Comparison of ENCODE assay signal across 8 cellular contexts in the genomic region with DNA sequence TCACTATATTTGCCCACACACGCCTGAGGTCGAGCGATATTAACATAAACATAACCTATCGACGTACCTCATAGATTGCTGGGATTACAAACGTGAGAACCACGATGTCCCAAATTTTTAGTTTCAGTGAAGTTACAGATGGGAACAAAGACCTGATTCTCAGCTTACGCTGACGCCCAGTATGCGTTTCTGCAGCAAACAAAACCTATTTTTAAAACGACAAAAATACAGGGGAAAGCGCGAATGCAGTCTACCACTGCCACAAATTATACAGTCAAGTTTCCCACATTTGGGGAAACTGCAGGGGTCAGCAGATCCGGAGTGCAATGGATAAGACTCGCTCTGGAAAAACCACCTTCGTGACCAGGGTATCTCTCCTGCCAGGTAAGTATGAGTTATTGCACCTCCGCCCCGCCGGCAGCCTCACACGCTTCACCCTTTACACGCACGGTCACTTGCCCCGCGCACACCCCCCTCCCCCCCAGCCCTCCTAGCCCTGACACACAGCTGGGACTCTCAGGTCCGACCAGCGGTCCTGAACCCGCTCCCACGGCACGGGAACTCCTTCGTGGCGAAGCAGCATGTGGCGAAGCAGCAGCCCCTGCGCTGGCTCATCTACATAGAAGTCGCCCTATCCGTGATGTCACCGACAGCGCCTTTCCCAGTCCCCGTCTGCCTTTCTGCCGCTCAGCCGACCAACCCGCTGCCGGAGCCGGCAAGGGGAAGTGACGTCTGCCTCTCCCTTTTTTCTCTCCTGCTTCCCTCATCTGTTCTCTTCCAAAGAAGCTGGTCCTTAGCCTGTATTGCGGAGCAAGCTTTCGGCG. TPM values are rescaled to one million over a fixed set of nuclear protein-coding genes. Genes with fewer than 3 reads are reported as not detected.
DNase-seq lines count a peak whose midpoint lies in the region; FAIRE-seq and TF ChIP-seq lines count a peak whose summit lies in the region.
"Not testable (repeated sequence)": the region's sequence is repeated elsewhere in the genome, so short reads cannot be mapped to it uniquely, and the experiment has no call there.

No MANE protein-coding gene starts in this region.

- peak in 1 of 2 experiments; percentile 40; a peak in 1 of 4 replicates for TF ChIP-seq EP300 in SK-N-SH (IDR thresholded peaks at IDR 0.05; ENCODE audit: borderline replicate concordance in 1 of 2, low read depth in 1 of 2, low read length in 1 of 2)

- peak; percentile 57 for FAIRE-seq in G401.6 (lab: Jason Lieb, UNC)

- H3K9me3 Mint-ChIP-seq in activated naive CD4-positive, alpha-beta T cell treated with anti-CD3 and anti-CD28 coated beads, Interleukin-2, amount 50 U/mL, for 24 hours = not testable (repeated sequence)

- H3K9me3 ChIP-seq in SK-N-SH, neutrophil: not testable (repeated sequence)

- peaks cover 36% of the 10 kb centered on the region for H3K4me1 Mint-ChIP-seq in activated naive CD4-positive, alpha-beta T cell treated with anti-CD3 and anti-CD28 coated beads, Interleukin-2, amount 50 U/mL, for 24 hours

- H3F3A ChIP-seq in SK-N-SH (replicated peaks; ENCODE audit: insufficient read depth) = peaks cover 25% of the 10 kb centered on the region

- not testable (repeated sequence) for H4K20me1 ChIP-seq in SK-N-SH (ENCODE audit: insufficient read depth)

- not testable (repeated sequence) for TF ChIP-seq CTCF in SK-N-SH (IDR thresholded peaks at IDR 0.05); neutrophil (IDR thresholded peaks at IDR 0.05)

- H3K4me3 Mint-ChIP-seq in activated naive CD4-positive, alpha-beta T cell treated with anti-CD3 and anti-CD28 coated beads, Interleukin-2, amount 50 U/mL, for 24 hours = peak overlapping the region; percentile 89

- CTCF ChIA-PET in HEK293T (lab: Yijun Ruan, JAX) = interaction anchor here (0.8 to 1.9 kb wide), 2 partner anchors 13 to 17 kb away, joined by 5 read pairs; no protein-coding TSS in a partner anchor
- CTCF ChIA-PET in SK-N-SH (lab: Yijun Ruan, JAX) = interaction anchor here (0.6 to 1.9 kb wide), 5 partner anchors 13 to 124 kb away, joined by 3 to 9 read pairs (median 3); a partner anchor contains a TSS

- not testable (repeated sequence) for H3K9me2 ChIP-seq in SK-N-SH

- H3K36me3 ChIP-seq in SK-N-SH (replicated peaks in 1 of 2; ENCODE audit: control insufficient read depth in 1 of 2, insufficient read depth in 2 of 2, low read length in 1 of 2); neutrophil: not testable (repeated sequence)

- not testable (repeated sequence) for H3K27me3 ChIP-seq in SK-N-SH (ENCODE audit: insufficient read depth)
- peaks cover 39% of the 10 kb centered on the region for H3K27me3 ChIP-seq in neutrophil

- DNase-seq in HEK293T (ENCODE audit: extremely low spot score) (peak; percentile 88), NCI-H1092 (lab: John Stamatoyannopoulos, UW) (peak; percentile 94), SK-N-SH (peak; percentile 85), globus pallidus (ENCODE audit: low spot score) (peak; percentile 83), substantia nigra (lab: John Stamatoyannopoulos, UW) (peak; percentile 14 to 94 (median 78))

- not testable (repeated sequence) for H3K36me3 Mint-ChIP-seq in activated naive CD4-positive, alpha-beta T cell treated with anti-CD3 and anti-CD28 coated beads, Interleukin-2, amount 50 U/mL, for 24 hours

- H3K27me3 Mint-ChIP-seq in activated naive CD4-positive, alpha-beta T cell treated with anti-CD3 and anti-CD28 coated beads, Interleukin-2, amount 50 U/mL, for 24 hours = not testable (repeated sequence)

- peak overlapping the region; percentile 54; the same call in 1 of the 2 replicates for H3K9ac ChIP-seq in SK-N-SH

- H3K4me3 ChIP-seq in SK-N-SH (ENCODE audit: low read depth in 2 of 2, low read length in 1 of 2) (peak overlapping the region; percentile 33 to 44; a peak in 3 of 4 replicates), neutrophil (ENCODE audit: low read depth in 1 of 2, low read length in 1 of 2) (peak overlapping the region; percentile 50 to 58)

- not testable (repeated sequence) for TF ChIP-seq RAD21 in SK-N-SH (IDR thresholded peaks at IDR 0.05; ENCODE audit: low read length)

- H3K27ac ChIP-seq in SK-N-SH (ENCODE audit: low read depth in 2 of 2, low read length in 1 of 2) (peak overlapping the region; percentile 71 to 92), substantia nigra (ENCODE audit: low read depth, low read length, poor library complexity, severe bottlenecking) (peak overlapping the region; percentile 73)
- not testable (repeated sequence) for H3K27ac ChIP-seq in neutrophil

- peak overlapping the region; percentile 98 for H3K27ac Mint-ChIP-seq in activated naive CD4-positive, alpha-beta T cell treated with anti-CD3 and anti-CD28 coated beads, Interleukin-2, amount 50 U/mL, for 24 hours

- POLR2A ChIA-PET in HEK293T (lab: Yijun Ruan, JAX) = interaction anchor here (0.6 to 7.4 kb wide), 14 partner anchors 9 to 263 kb away, joined by 3 to 162 read pairs (median 4); a partner anchor contains a TSS
- POLR2A ChIA-PET in SK-N-SH (lab: Yijun Ruan, JAX) = interaction anchor here (0.6 to 1.9 kb wide), 9 partner anchors 9 to 1500 kb away, joined by 3 to 35 read pairs (median 4); a partner anchor contains a TSS

- not testable (repeated sequence) for H3K79me2 ChIP-seq in SK-N-SH (ENCODE audit: insufficient read depth)

- 2% methylated on average over 47 of the region's 47 CpGs for WGBS in SK-N-SH (ENCODE audit: low lambda C conversion rate)

- peak overlapping the region; percentile 70 for H3K4me2 ChIP-seq in SK-N-SH

- H3K4me1 ChIP-seq in SK-N-SH (ENCODE audit: control insufficient read depth in 1 of 2, insufficient read depth in 2 of 2, low read depth in 1 of 2, low read length in 1 of 2) = not testable (repeated sequence)
- peaks cover 16 to 20% of the 10 kb centered on the region in 2 experiments for H3K4me1 ChIP-seq in neutrophil (ENCODE audit: control insufficient read depth in 1 of 2, insufficient read depth in 1 of 2, low read depth in 1 of 2, low read length in 1 of 2)

- H2AFZ ChIP-seq in SK-N-SH (ENCODE audit: low read depth) = peak overlapping the region; percentile 86

TF ChIP-seq in HEK293T, 16 proteins besides CTCF, POLR2A, EP300 and RAD21:
- TF ChIP-seq, protein P1, sequence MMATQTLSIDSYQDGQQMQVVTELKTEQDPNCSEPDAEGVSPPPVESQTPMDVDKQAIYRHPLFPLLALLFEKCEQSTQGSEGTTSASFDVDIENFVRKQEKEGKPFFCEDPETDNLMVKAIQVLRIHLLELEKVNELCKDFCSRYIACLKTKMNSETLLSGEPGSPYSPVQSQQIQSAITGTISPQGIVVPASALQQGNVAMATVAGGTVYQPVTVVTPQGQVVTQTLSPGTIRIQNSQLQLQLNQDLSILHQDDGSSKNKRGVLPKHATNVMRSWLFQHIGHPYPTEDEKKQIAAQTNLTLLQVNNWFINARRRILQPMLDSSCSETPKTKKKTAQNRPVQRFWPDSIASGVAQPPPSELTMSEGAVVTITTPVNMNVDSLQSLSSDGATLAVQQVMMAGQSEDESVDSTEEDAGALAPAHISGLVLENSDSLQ (IDR thresholded peaks at IDR 0.05) = peak; percentile 97
- TF ChIP-seq ARNT (IDR thresholded peaks at IDR 0.05) (peak; percentile 90), ELF4 (IDR thresholded peaks at IDR 0.05) (peak; percentile 99), FOXK2 (IDR thresholded peaks at IDR 0.05) (peak; percentile 86), CTBP1 (IDR thresholded peaks at IDR 0.05; ENCODE audit: borderline replicate concordance) (peak; percentile 69; the same call in 1 of the 2 replicates), BHLHE40 (IDR thresholded peaks at IDR 0.05; ENCODE audit: borderline replicate concordance) (peak; percentile 58), LEF1 (IDR thresholded peaks at IDR 0.05; ENCODE audit: borderline replicate concordance) (peak; percentile 17; the same call in 1 of the 2 replicates), L3MBTL2 (conservative IDR thresholded peaks at IDR 0.05) (peak; percentile 60), NFRKB (IDR thresholded peaks at IDR 0.05) (peak; percentile 75)

TF ChIP-seq in SK-N-SH, 30 proteins besides CTCF, POLR2A, EP300 and RAD21 (continues in another document):
- TF ChIP-seq YY1 (IDR thresholded peaks at IDR 0.05; ENCODE audit: low read depth) (0 out of 2 replicates have a peak, but pooled peaks have one; percentile 38), TCF12 (IDR thresholded peaks at IDR 0.05) (peak; percentile 63; the same call in 1 of the 2 replicates), CHD2 (IDR thresholded peaks at IDR 0.05; ENCODE audit: low read length, partially characterized antibody) (peak; percentile 75), GABPA (IDR thresholded peaks at IDR 0.05; ENCODE audit: low read depth) (peak; percentile 62), SIN3A (IDR thresholded peaks at IDR 0.05; ENCODE audit: borderline replicate concordance, low read depth, low read length) (peak; percentile 100), RCOR1 (IDR thresholded peaks at IDR 0.05; ENCODE audit: low read length) (peak; percentile 39; the same call in 1 of the 2 replicates), TAF1 (IDR thresholded peaks at IDR 0.05; ENCODE audit: borderline replicate concordance, low read depth, low read length) (peak; percentile 86; the same call in 1 of the 2 replicates), RXRA (IDR thresholded peaks at IDR 0.05; ENCODE audit: borderline replicate concordance, low read depth) (0 out of 2 replicates have a peak, but pooled peaks have one; percentile 23), MEF2A (IDR thresholded peaks at IDR 0.05; ENCODE audit: borderline replicate concordance, low read depth) (peak; percentile 60; the same call in 1 of the 2 replicates), FOSL2 (IDR thresholded peaks at IDR 0.05; ENCODE audit: borderline replicate concordance, low read depth) (peak; percentile 53; the same call in 1 of the 2 replicates), FOXM1 (IDR thresholded peaks at IDR 0.05; ENCODE audit: low read depth) (0 out of 2 replicates have a peak, but pooled peaks have one; percentile 41), POLR2AphosphoS5 (IDR thresholded peaks at IDR 0.05; ENCODE audit: low read depth, low read length) (peak; percentile 100)
- TF ChIP-seq, protein P2, sequence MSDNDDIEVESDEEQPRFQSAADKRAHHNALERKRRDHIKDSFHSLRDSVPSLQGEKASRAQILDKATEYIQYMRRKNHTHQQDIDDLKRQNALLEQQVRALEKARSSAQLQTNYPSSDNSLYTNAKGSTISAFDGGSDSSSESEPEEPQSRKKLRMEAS (IDR thresholded peaks at IDR 0.05; ENCODE audit: low read depth) = peak; percentile 79

RNA-seq across cellular contexts. Expression of a gene that starts 30.5 kb away (rescaled TPM):
- polyA plus RNA-seq in SK-N-SH (2012; rRNA removed) = 0.05 TPM in 1 of 2 replicates, not detected in the other
- 0.10 TPM in 1 of 2 replicates, not detected in the other for polyA plus RNA-seq in SK-N-SH (2012; cell fraction: cytosol; rRNA removed)
- polyA plus RNA-seq in SK-N-SH (2012; cell fraction: nucleus; rRNA removed) = not detected in 2 replicates

RNA-seq across cellular contexts. Expression of a gene that starts 55.7 kb away (rescaled TPM):
- polyA plus RNA-seq in SK-N-SH (2012; rRNA removed) = 44.6 and 77.3 TPM in 2 replicates
- 60.3 and 73.3 TPM in 2 replicates for polyA plus RNA-seq in SK-N-SH (2012; cell fraction: cytosol; rRNA removed)
- polyA plus RNA-seq in SK-N-SH (2012; cell fraction: nucleus; rRNA removed) = 41.9 and 93.1 TPM in 2 replicates
